ENCODE assay signal across 17 cellular contexts in genomic region chr3:15502616-15503015, GRCh38. TPM values are rescaled to one million over a fixed set of nuclear protein-coding genes. Genes with fewer than 3 reads are reported as not detected.
DNase-seq lines count a peak whose midpoint lies in the region; ATAC-seq, FAIRE-seq and TF ChIP-seq lines count a peak whose summit lies in the region.
"Had no signal": no experiment of that assay in that cellular context is flagged by ENCODE, and none has a peak within 500 bp of the region (broad histone marks: within the 10 kb centered on the region; RNA-seq: fewer than 3 reads in every experiment).

No MANE protein-coding gene starts in this region.

- WGBS in psoas muscle, 3 donors, result 92 to 96% (median 93%) methylated on average over 8 of the region's 8 CpGs

- FAIRE-seq in GM12892 (lab: Jason Lieb, UNC), result peak; percentile 5
- FAIRE-seq: G401.6 had no signal

- TF ChIP-seq POLR2A in GM12892 (IDR thresholded peaks at IDR 0.05; ENCODE audit: low read depth, low read length), result no peak

- H3K4me2 ChIP-seq in Karpas-422 (ENCODE audit: low read depth, low read length, poor library complexity, severe bottlenecking), result no peak overlapping the region
- H3K4me2 ChIP-seq: GM23338 had no signal

- no peaks in the 10 kb centered on the region for H3K79me2 ChIP-seq in Karpas-422 (ENCODE audit: low read length)

- H3K27ac ChIP-seq in Karpas-422 (ENCODE audit: low read length), result no peak overlapping the region
- H3K27ac ChIP-seq in psoas muscle, result no peak overlapping the region

- H3K4me1 ChIP-seq in Karpas-422 (ENCODE audit: low read length), result no peaks in the 10 kb centered on the region
- H3K4me1 ChIP-seq in psoas muscle, result peaks cover 50% of the 10 kb centered on the region
- H3K4me1 ChIP-seq: HAP-1 had no signal

- H3K27me3 ChIP-seq in Karpas-422 (ENCODE audit: low read length) (no peaks in the 10 kb centered on the region), psoas muscle (ENCODE audit: insufficient read depth in 3 of 3, low read length in 2 of 3) (no peaks in the 10 kb centered on the region)

- H3K9me2 ChIP-seq in Karpas-422 (replicated peaks; ENCODE audit: insufficient read depth, low read length), result no peaks in the 10 kb centered on the region

- ATAC-seq in psoas muscle, result no peak
- no peak for ATAC-seq in left lobe of liver
- ATAC-seq: GM23338 had no signal

- H3K4me3 ChIP-seq in Karpas-422 (ENCODE audit: low read length) (no peak overlapping the region), psoas muscle (no peak overlapping the region)
- H3K4me3 ChIP-seq: GM23338, HAP-1 had no signal

- no peak for TF ChIP-seq CTCF in psoas muscle (IDR thresholded peaks at IDR 0.05)

- H3K9me3 ChIP-seq in Karpas-422 (ENCODE audit: low read length) (no peaks in the 10 kb centered on the region), psoas muscle (no peaks in the 10 kb centered on the region)
- H3K9me3 ChIP-seq: HAP-1 had no signal

- DNase-seq in GM12892 (ENCODE audit: insufficient read length) (no peak), Karpas-422 (peak; percentile 25), mesenteric fat pad (ENCODE audit: low spot score) (peak; percentile 47), GM19238 (ENCODE audit: insufficient read length, low spot score) (no peak), psoas muscle (no peak), left lobe of liver (ENCODE audit: low spot score) (no peak)
- DNase-seq: C1 segment of cervical spinal cord, Calu3, COR-L47, DMS153, DND-41, HFFc6 had no signal

- H3K36me3 ChIP-seq in Karpas-422 (ENCODE audit: insufficient read depth, low read length) (no peaks in the 10 kb centered on the region), psoas muscle (ENCODE audit: insufficient read depth in 1 of 2, low read depth in 1 of 2) (no peaks in the 10 kb centered on the region)
- H3K36me3 ChIP-seq: HAP-1 had no signal

- no peaks in the 10 kb centered on the region for H4K20me1 ChIP-seq in Karpas-422 (ENCODE audit: insufficient read depth, low read depth, low read length)

- H2AFZ ChIP-seq in Karpas-422 (ENCODE audit: low read length), result no peak overlapping the region
- H2AFZ ChIP-seq: GM23338 had no signal

- no peak overlapping the region for H3K9ac ChIP-seq in Karpas-422 (ENCODE audit: low read length)

- intact Hi-C loops in psoas muscle (cut with DNase I), result no loop called here

RNA-seq across cellular contexts. Expression of gene COLQ, which starts 18.9 kb away (rescaled TPM):
- polyA plus RNA-seq in GM12892 (2012; ENCODE audit: missing spikeins), result 0.57 TPM
- 2.6 and 8.9 TPM in 2 replicates for total RNA-seq in Karpas-422 (2014; rRNA removed; shearing (Covaris generic); ENCODE audit: low replicate concordance)
- total RNA-seq in mesenteric fat pad, result 0.74 TPM
- 10 to 100 TPM in 2 of 4 donors, 1 to 10 TPM in 2; 4.6 to 18.2 (median 11.1) TPM for total RNA-seq in psoas muscle
- 10 to 100 TPM in 1 of 3 donors, 1 to 10 TPM in 2; 6.9 to 12.3 (median 9.7) TPM for polyA plus RNA-seq in psoas muscle
- total RNA-seq in left lobe of liver, result 1.3 TPM
- total RNA-seq: A172, H4 had no signal

Comparison
In these comparisons a context has a peak if more than half of its experiments do, and no peak if none do; other contexts are left out.
1. DNase-seq: peak in Karpas-422 (single experiment) and mesenteric fat pad (single experiment); none in GM12892 (single experiment), GM19238 (single experiment), psoas muscle (0 of 2) and left lobe of liver (single experiment).